In genomic region chrX:2451456-2452316, GRCh38 we compare ENCODE assay signal across 13 cellular contexts. TPM values are rescaled to one million over a fixed set of nuclear protein-coding genes. Genes with fewer than 3 reads are reported as not detected.
A peak's percentile ranks its signal among the peaks of the same experiment; 100 is the strongest.
DNase-seq lines count a peak whose midpoint lies in the region; ATAC-seq and TF ChIP-seq lines count a peak whose summit lies in the region.
"Had no signal": no experiment of that assay in that cellular context is flagged by ENCODE, and none has a peak within 500 bp of the region (broad histone marks: within the 10 kb centered on the region; RNA-seq: fewer than 3 reads in every experiment).

No MANE protein-coding gene starts in this region.

- no peak overlapping the region for H2AFZ ChIP-seq in GM23248
- no peak overlapping the region for H2AFZ ChIP-seq in smooth muscle cell (ENCODE audit: low read depth)

- no peaks in the 10 kb centered on the region for H3K27me3 Mint-ChIP-seq in activated naive CD4-positive, alpha-beta T cell treated with anti-CD3 and anti-CD28 coated beads, Interleukin-2, amount 10 ng/mL, durations not matched to agents 7 days and 5 days
- H3K27me3 Mint-ChIP-seq: activated CD4-positive, alpha-beta T cell treated with anti-CD3 and anti-CD28 coated beads, Interleukin-2, amount 10 ng/mL, durations not matched to agents 7 days and 5 days; naive B cell had no signal

- H4K20me1 ChIP-seq in GM23248 (ENCODE audit: insufficient read depth) = no peaks in the 10 kb centered on the region
- H4K20me1 ChIP-seq in smooth muscle cell (ENCODE audit: low read depth) = peaks cover 55% of the 10 kb centered on the region

- H3K27ac ChIP-seq in GM23248 (no peak overlapping the region), iPS-20b (ENCODE audit: low read length) (peak overlapping the region; percentile 10), smooth muscle cell (ENCODE audit: low read depth) (peak overlapping the region; percentile 31)
- H3K27ac ChIP-seq: dorsolateral prefrontal cortex had no signal

- CTCF ChIA-PET in activated naive CD4-positive, alpha-beta T cell treated with anti-CD3 and anti-CD28 coated beads, Interleukin-2, amount 10 ng/mL, durations not matched to agents 7 days and 5 days (lab: Charles Lee) = no interaction called here

- H3K36me3 ChIP-seq in GM23248 (ENCODE audit: low read depth) (no peaks in the 10 kb centered on the region), iPS-20b (ENCODE audit: insufficient read depth, low read depth, low read length) (peaks cover 9% of the 10 kb centered on the region; the same call in 1 of the 2 replicates), smooth muscle cell (ENCODE audit: low read depth) (no peaks in the 10 kb centered on the region)

- TF ChIP-seq CTCF in astrocyte of the spinal cord (IDR thresholded peaks at IDR 0.05; ENCODE audit: low read depth, low read length) = no peak
- no peak for TF ChIP-seq CTCF in smooth muscle cell (IDR thresholded peaks at IDR 0.05; ENCODE audit: borderline replicate concordance, insufficient read depth, poor library complexity, severe bottlenecking)

- H3K9ac ChIP-seq in GM23248 (no peak overlapping the region), iPS-20b (ENCODE audit: low read depth, low read length) (peak overlapping the region; percentile 35; the same call in 1 of the 2 replicates), smooth muscle cell (ENCODE audit: low read depth) (no peak overlapping the region)

- no peaks in the 10 kb centered on the region for H3F3A ChIP-seq in GM23248 (ENCODE audit: insufficient read depth)
- H3F3A ChIP-seq in smooth muscle cell (ENCODE audit: low read depth) = no peaks in the 10 kb centered on the region

- 54 to 57% methylated on average over 25 of the region's 25 CpGs for WGBS in GM23248 (ENCODE audit: low coverage in 1 of 2, low lambda C conversion rate in 2 of 2, missing lambda C conversion rate in 2 of 2), 2 experiments
- WGBS in smooth muscle cell (ENCODE audit: low lambda C conversion rate) = 56% methylated on average over 25 of the region's 25 CpGs

- H3K4me1 ChIP-seq in GM23248 (ENCODE audit: insufficient read depth) (no peaks in the 10 kb centered on the region), iPS-20b (ENCODE audit: insufficient read depth, low read length) (peaks cover 6% of the 10 kb centered on the region; the same call in 1 of the 2 replicates), smooth muscle cell (ENCODE audit: low read depth) (no peaks in the 10 kb centered on the region)

- H3K27me3 ChIP-seq in GM23248 (replicated peaks; ENCODE audit: insufficient read depth) (no peaks in the 10 kb centered on the region), iPS-20b (ENCODE audit: insufficient read depth, low read length) (no peaks in the 10 kb centered on the region), smooth muscle cell (ENCODE audit: low read depth) (no peaks in the 10 kb centered on the region)
- H3K27me3 ChIP-seq: dorsolateral prefrontal cortex had no signal

- peaks cover 11% of the 10 kb centered on the region for H3K79me2 ChIP-seq in GM23248 (ENCODE audit: insufficient read depth)
- H3K79me2 ChIP-seq in smooth muscle cell (ENCODE audit: low read depth) = peaks cover 27% of the 10 kb centered on the region

- peak; percentile 43 for DNase-seq in GM23248
- DNase-seq in astrocyte of the spinal cord (ENCODE audit: low read depth, low spot score) = peak; percentile 64
- DNase-seq in smooth muscle cell (lab: John Stamatoyannopoulos, UW; ENCODE audit: unreplicated experiment) = no peak
- DNase-seq in activated naive CD4-positive, alpha-beta T cell treated with anti-CD3 and anti-CD28 coated beads, Interleukin-2, amount 10 ng/mL, durations not matched to agents 7 days and 5 days = no peak
- DNase-seq in D341Med (ENCODE audit: low spot score) = no peak
- DNase-seq in NCI-H345 (lab: John Stamatoyannopoulos, UW) = no peak
- no peak for DNase-seq in sciatic nerve (ENCODE audit: low spot score)
- DNase-seq: activated CD4-positive, alpha-beta T cell treated with anti-CD3 and anti-CD28 coated beads, Interleukin-2, amount 10 ng/mL, durations not matched to agents 7 days and 5 days; activated naive CD4-positive, alpha-beta T cell; dorsolateral prefrontal cortex; naive B cell; NCI-H187 had no signal

- no peak overlapping the region for H3K4me3 Mint-ChIP-seq in activated naive CD4-positive, alpha-beta T cell treated with anti-CD3 and anti-CD28 coated beads, Interleukin-2, amount 10 ng/mL, durations not matched to agents 7 days and 5 days
- H3K4me3 Mint-ChIP-seq: activated CD4-positive, alpha-beta T cell treated with anti-CD3 and anti-CD28 coated beads, Interleukin-2, amount 10 ng/mL, durations not matched to agents 7 days and 5 days; naive B cell had no signal

- H3K4me2 ChIP-seq in GM23248 (ENCODE audit: unreplicated experiment) (peak overlapping the region; percentile 20), smooth muscle cell (no peak overlapping the region)

- no peaks in the 10 kb centered on the region for H3K9me2 ChIP-seq in GM23248 (ENCODE audit: insufficient read depth)

- H3K4me1 Mint-ChIP-seq in activated naive CD4-positive, alpha-beta T cell treated with anti-CD3 and anti-CD28 coated beads, Interleukin-2, amount 10 ng/mL, durations not matched to agents 7 days and 5 days = no peaks in the 10 kb centered on the region
- H3K4me1 Mint-ChIP-seq: activated CD4-positive, alpha-beta T cell treated with anti-CD3 and anti-CD28 coated beads, Interleukin-2, amount 10 ng/mL, durations not matched to agents 7 days and 5 days had no signal

- H3K9me3 Mint-ChIP-seq in activated naive CD4-positive, alpha-beta T cell treated with anti-CD3 and anti-CD28 coated beads, Interleukin-2, amount 10 ng/mL, durations not matched to agents 7 days and 5 days = peaks cover 9% of the 10 kb centered on the region

- H3K36me3 Mint-ChIP-seq in activated naive CD4-positive, alpha-beta T cell treated with anti-CD3 and anti-CD28 coated beads, Interleukin-2, amount 10 ng/mL, durations not matched to agents 7 days and 5 days = peaks cover 12% of the 10 kb centered on the region

- ATAC-seq in sciatic nerve = no peak

- in situ Hi-C loops in GM23248 (cut with MboI) = no loop called here
- in situ Hi-C loops in astrocyte of the spinal cord (cut with HindIII; ENCODE audit: low sequenced_read_pairs) = no loop called here

- H3K27ac Mint-ChIP-seq in activated naive CD4-positive, alpha-beta T cell treated with anti-CD3 and anti-CD28 coated beads, Interleukin-2, amount 10 ng/mL, durations not matched to agents 7 days and 5 days = no peak overlapping the region
- H3K27ac Mint-ChIP-seq: activated CD4-positive, alpha-beta T cell treated with anti-CD3 and anti-CD28 coated beads, Interleukin-2, amount 10 ng/mL, durations not matched to agents 7 days and 5 days had no signal

- H3K4me3 ChIP-seq in GM23248 (no peak overlapping the region), astrocyte of the spinal cord (ENCODE audit: low read depth, low read length) (no peak overlapping the region), iPS-20b (ENCODE audit: low read length) (no peak overlapping the region), smooth muscle cell (no peak overlapping the region)
- H3K4me3 ChIP-seq: dorsolateral prefrontal cortex had no signal

- no peaks in the 10 kb centered on the region for H3K9me3 ChIP-seq in GM23248 (ENCODE audit: low read depth)
- peaks cover 4% of the 10 kb centered on the region; the same call in 1 of the 2 replicates for H3K9me3 ChIP-seq in iPS-20b (ENCODE audit: insufficient read depth, low read depth, low read length)
- no peaks in the 10 kb centered on the region for H3K9me3 ChIP-seq in smooth muscle cell (replicated peaks; ENCODE audit: low read depth)

- intact Hi-C loops in sciatic nerve (cut with DNase I) = no loop called here

RNA-seq across cellular contexts. Expression of gene DHRSX, which starts 49.1 kb away (rescaled TPM):
- total RNA-seq in GM23248 (2014; rRNA removed; shearing (Covaris generic)) = 15.2 and 19.6 TPM in 2 replicates
- 30.2 and 31.1 TPM in 2 replicates for polyA plus RNA-seq in GM23248 (2016; fragmentation: Nextera tagmentation; extraction: Ambion mirVana)
- total RNA-seq in smooth muscle cell = 31.1 and 32.5 TPM in 2 replicates
- 49.9 and 53.9 TPM in 2 replicates for polyA plus RNA-seq in smooth muscle cell
- total RNA-seq in sciatic nerve = 26.7 TPM

RNA-seq across cellular contexts. Expression of gene ZBED1, which starts 49.1 kb away (rescaled TPM):
- total RNA-seq in GM23248 (2014; rRNA removed; shearing (Covaris generic)) = 30.4 and 31.1 TPM in 2 replicates
- polyA plus RNA-seq in GM23248 (2016; fragmentation: Nextera tagmentation; extraction: Ambion mirVana) = 20.7 and 25.7 TPM in 2 replicates
- 15.7 and 23.6 TPM in 2 replicates for total RNA-seq in smooth muscle cell
- polyA plus RNA-seq in smooth muscle cell = 17.2 and 19.0 TPM in 2 replicates
- total RNA-seq in sciatic nerve = 34.6 TPM

Comparison
In these comparisons a context has a peak if more than half of its experiments do, and no peak if none do; other contexts are left out.
1. DNase-seq: peak in GM23248 (single experiment) and astrocyte of the spinal cord (single experiment); none in smooth muscle cell (single experiment), activated naive CD4-positive, alpha-beta T cell treated with anti-CD3 and anti-CD28 coated beads, Interleukin-2, amount 10 ng/mL, durations not matched to agents 7 days and 5 days (single experiment), D341Med (single experiment), NCI-H345 (single experiment) and sciatic nerve (single experiment).